Comparison of ENCODE assay signal across 7 cellular contexts in genomic region chr7:23544913-23545354, GRCh38. TPM values are rescaled to one million over a fixed set of nuclear protein-coding genes. Genes with fewer than 3 reads are reported as not detected.
DNase-seq lines count a peak whose midpoint lies in the region; ATAC-seq and TF ChIP-seq lines count a peak whose summit lies in the region.

No MANE protein-coding gene starts in this region.

- peak; percentile 75 for ATAC-seq in GM21825 (IDR thresholded peaks at IDR 0.05; ENCODE audit: unreplicated experiment)

- in situ Hi-C loops in GM13976 (cut with MboI; ENCODE audit: low sequenced_read_pairs, unreplicated experiment) = loop anchor here (10.0 kb wide), 1 partner anchor 270 kb away; no protein-coding TSS in a partner anchor

- peak; percentile 48 for TF ChIP-seq CTCF in GM13976 (IDR thresholded peaks at IDR 0.05; ENCODE audit: borderline replicate concordance, control extremely low read depth, extremely low read depth, insufficient read depth, missing control alignments)
- TF ChIP-seq CTCF in LNCaP clone FGC (IDR thresholded peaks at IDR 0.05; ENCODE audit: control insufficient read depth, extremely low read depth, insufficient read depth) = peak; percentile 86

- peak; percentile 45 for DNase-seq in GM13976 (ENCODE audit: low spot score)
- no peak for DNase-seq in LNCaP clone FGC (ENCODE audit: low read depth)
- DNase-seq in SK-N-DZ (ENCODE audit: low spot score) = peak; percentile 57
- peak; percentile 45 for DNase-seq in iPS-NIHi7 (ENCODE audit: extremely low spot score)
- no peak for DNase-seq in activated T-cell treated with anti-CD3 and anti-CD28 coated beads for 4 hours
- DNase-seq in NK-92 (lab: John Stamatoyannopoulos, UW; ENCODE audit: unreplicated experiment) = no peak

- no peak overlapping the region for H3K4me3 ChIP-seq in LNCaP clone FGC (ENCODE audit: low read depth, low read length)

RNA-seq across cellular contexts. Expression of gene TRA2A, which starts 13.2 kb away (rescaled TPM):
- 26.6 and 27.8 TPM in 2 replicates for polyA plus RNA-seq in SK-N-DZ (2014; cell fraction: cytosol; rRNA removed)
- polyA plus RNA-seq in SK-N-DZ (2014; cell fraction: nucleus; rRNA removed) = 60.7 and 204 TPM in 2 replicates

RNA-seq across cellular contexts. Expression of gene CCDC126, which starts 52.2 kb away (rescaled TPM):
- 10.5 and 11.5 TPM in 2 replicates for polyA plus RNA-seq in SK-N-DZ (2014; cell fraction: cytosol; rRNA removed)
- 5.9 and 8.8 TPM in 2 replicates for polyA plus RNA-seq in SK-N-DZ (2014; cell fraction: nucleus; rRNA removed)

Comparison
In these comparisons a context has a peak if more than half of its experiments do, and no peak if none do; other contexts are left out.
1. DNase-seq: peak in GM13976 (single experiment), SK-N-DZ (single experiment) and iPS-NIHi7 (single experiment); none in LNCaP clone FGC (single experiment), activated T-cell treated with anti-CD3 and anti-CD28 coated beads for 4 hours (single experiment) and NK-92 (single experiment).